In the genomic region with DNA sequence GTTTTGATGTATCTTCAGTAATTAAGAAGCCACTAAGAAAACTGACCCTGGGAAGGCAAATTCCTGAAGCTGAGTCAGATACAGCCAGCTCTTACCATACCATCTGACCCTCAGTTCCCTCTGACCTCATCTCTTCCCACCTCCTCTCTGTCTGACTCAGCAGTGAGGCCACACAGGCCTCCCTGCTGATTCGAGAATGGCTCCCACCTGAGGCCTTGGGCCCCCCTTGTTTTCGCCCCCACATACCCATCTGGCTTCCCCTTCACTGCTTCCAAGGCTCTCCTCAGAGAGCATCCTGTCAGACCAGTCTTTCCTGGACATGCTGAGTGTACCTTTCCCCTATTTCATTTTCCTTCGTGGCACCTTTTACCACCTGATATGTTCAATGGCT, we compare ENCODE assay signal across 1 cellular context.
TF ChIP-seq lines count a peak whose summit lies in the region.

No MANE protein-coding gene starts in this region.

TF ChIP-seq in K562, 482 proteins besides CTCF, POLR2A, EP300 and RAD21 (continued from another document and continues in another):
- TF ChIP-seq, protein P1, sequence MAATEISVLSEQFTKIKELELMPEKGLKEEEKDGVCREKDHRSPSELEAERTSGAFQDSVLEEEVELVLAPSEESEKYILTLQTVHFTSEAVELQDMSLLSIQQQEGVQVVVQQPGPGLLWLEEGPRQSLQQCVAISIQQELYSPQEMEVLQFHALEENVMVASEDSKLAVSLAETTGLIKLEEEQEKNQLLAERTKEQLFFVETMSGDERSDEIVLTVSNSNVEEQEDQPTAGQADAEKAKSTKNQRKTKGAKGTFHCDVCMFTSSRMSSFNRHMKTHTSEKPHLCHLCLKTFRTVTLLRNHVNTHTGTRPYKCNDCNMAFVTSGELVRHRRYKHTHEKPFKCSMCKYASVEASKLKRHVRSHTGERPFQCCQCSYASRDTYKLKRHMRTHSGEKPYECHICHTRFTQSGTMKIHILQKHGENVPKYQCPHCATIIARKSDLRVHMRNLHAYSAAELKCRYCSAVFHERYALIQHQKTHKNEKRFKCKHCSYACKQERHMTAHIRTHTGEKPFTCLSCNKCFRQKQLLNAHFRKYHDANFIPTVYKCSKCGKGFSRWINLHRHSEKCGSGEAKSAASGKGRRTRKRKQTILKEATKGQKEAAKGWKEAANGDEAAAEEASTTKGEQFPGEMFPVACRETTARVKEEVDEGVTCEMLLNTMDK (IDR thresholded peaks at IDR 0.05; ENCODE audit: borderline replicate concordance, insufficient read depth, low read depth, low read length, poor library complexity, severe bottlenecking) = no peak
- TF ChIP-seq ZNF583 (CRISPR knock-in tag; IDR thresholded peaks at IDR 0.05) = no peak
- TF ChIP-seq TEAD1 (CRISPR knock-in tag; IDR thresholded peaks at IDR 0.05) = 0 out of 4 replicates have a peak, but pooled peaks of 1 of the 2 experiments have one; percentile 42
- TF ChIP-seq, protein P2, sequence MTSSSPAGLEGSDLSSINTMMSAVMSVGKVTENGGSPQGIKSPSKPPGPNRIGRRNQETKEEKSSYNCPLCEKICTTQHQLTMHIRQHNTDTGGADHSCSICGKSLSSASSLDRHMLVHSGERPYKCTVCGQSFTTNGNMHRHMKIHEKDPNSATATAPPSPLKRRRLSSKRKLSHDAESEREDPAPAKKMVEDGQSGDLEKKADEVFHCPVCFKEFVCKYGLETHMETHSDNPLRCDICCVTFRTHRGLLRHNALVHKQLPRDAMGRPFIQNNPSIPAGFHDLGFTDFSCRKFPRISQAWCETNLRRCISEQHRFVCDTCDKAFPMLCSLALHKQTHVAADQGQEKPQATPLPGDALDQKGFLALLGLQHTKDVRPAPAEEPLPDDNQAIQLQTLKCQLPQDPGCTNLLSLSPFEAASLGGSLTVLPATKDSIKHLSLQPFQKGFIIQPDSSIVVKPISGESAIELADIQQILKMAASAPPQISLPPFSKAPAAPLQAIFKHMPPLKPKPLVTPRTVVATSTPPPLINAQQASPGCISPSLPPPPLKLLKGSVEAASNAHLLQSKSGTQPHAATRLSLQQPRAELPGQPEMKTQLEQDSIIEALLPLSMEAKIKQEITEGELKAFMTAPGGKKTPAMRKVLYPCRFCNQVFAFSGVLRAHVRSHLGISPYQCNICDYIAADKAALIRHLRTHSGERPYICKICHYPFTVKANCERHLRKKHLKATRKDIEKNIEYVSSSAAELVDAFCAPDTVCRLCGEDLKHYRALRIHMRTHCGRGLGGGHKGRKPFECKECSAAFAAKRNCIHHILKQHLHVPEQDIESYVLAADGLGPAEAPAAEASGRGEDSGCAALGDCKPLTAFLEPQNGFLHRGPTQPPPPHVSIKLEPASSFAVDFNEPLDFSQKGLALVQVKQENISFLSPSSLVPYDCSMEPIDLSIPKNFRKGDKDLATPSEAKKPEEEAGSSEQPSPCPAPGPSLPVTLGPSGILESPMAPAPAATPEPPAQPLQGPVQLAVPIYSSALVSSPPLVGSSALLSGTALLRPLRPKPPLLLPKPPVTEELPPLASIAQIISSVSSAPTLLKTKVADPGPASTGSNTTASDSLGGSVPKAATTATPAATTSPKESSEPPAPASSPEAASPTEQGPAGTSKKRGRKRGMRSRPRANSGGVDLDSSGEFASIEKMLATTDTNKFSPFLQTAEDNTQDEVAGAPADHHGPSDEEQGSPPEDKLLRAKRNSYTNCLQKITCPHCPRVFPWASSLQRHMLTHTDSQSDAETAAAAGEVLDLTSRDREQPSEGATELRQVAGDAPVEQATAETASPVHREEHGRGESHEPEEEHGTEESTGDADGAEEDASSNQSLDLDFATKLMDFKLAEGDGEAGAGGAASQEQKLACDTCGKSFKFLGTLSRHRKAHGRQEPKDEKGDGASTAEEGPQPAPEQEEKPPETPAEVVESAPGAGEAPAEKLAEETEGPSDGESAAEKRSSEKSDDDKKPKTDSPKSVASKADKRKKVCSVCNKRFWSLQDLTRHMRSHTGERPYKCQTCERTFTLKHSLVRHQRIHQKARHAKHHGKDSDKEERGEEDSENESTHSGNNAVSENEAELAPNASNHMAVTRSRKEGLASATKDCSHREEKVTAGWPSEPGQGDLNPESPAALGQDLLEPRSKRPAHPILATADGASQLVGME (CRISPR knock-in tag; IDR thresholded peaks at IDR 0.05) = no peak
- TF ChIP-seq SREBF2 (CRISPR knock-in tag; IDR thresholded peaks at IDR 0.05) = no peak
- TF ChIP-seq NFATC3 (IDR thresholded peaks at IDR 0.05) = no peak
- TF ChIP-seq, protein P3, sequence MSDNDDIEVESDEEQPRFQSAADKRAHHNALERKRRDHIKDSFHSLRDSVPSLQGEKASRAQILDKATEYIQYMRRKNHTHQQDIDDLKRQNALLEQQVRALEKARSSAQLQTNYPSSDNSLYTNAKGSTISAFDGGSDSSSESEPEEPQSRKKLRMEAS (CRISPR knock-in tag; IDR thresholded peaks at IDR 0.05) = no peak
- no peak for TF ChIP-seq ZC3H11A (IDR thresholded peaks at IDR 0.05; ENCODE audit: low read depth, low read length)
- no peak for TF ChIP-seq TSC22D4 (tag; IDR thresholded peaks at IDR 0.05)
- no peak for TF ChIP-seq RBM15 (IDR thresholded peaks at IDR 0.05; ENCODE audit: insufficient read depth, low read length)
- TF ChIP-seq HINFP (tag; conservative IDR thresholded peaks at IDR 0.05; ENCODE audit: low read depth) = no peak
- TF ChIP-seq PKNOX1 (IDR thresholded peaks at IDR 0.05) = no peak
- TF ChIP-seq CREB3 (tag; conservative IDR thresholded peaks at IDR 0.05; ENCODE audit: low read depth) = no peak
- TF ChIP-seq ZBTB2 (IDR thresholded peaks at IDR 0.05) = no peak
- TF ChIP-seq MEIS2 (IDR thresholded peaks at IDR 0.05; ENCODE audit: partially characterized antibody) = no peak
- peak; percentile 8; the same call in 1 of the 2 replicates for TF ChIP-seq USF2 (CRISPR knock-in tag; IDR thresholded peaks at IDR 0.05)
- no peak for TF ChIP-seq ZNF184 (CRISPR knock-in tag; IDR thresholded peaks at IDR 0.05)
- no peak for TF ChIP-seq ZFP91 (CRISPR knock-in tag; IDR thresholded peaks at IDR 0.05)
- TF ChIP-seq MEF2D (tag; conservative IDR thresholded peaks at IDR 0.05; ENCODE audit: low read depth) = peak; percentile 63; the same call in 1 of the 2 replicates
- no peak for TF ChIP-seq PYGO2 (tag; IDR thresholded peaks at IDR 0.05)
- TF ChIP-seq, protein P4, sequence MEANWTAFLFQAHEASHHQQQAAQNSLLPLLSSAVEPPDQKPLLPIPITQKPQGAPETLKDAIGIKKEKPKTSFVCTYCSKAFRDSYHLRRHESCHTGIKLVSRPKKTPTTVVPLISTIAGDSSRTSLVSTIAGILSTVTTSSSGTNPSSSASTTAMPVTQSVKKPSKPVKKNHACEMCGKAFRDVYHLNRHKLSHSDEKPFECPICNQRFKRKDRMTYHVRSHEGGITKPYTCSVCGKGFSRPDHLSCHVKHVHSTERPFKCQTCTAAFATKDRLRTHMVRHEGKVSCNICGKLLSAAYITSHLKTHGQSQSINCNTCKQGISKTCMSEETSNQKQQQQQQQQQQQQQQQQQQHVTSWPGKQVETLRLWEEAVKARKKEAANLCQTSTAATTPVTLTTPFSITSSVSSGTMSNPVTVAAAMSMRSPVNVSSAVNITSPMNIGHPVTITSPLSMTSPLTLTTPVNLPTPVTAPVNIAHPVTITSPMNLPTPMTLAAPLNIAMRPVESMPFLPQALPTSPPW (CRISPR knock-in tag; IDR thresholded peaks at IDR 0.05) = peak; percentile 63
- TF ChIP-seq GABPB1 (CRISPR knock-in tag; IDR thresholded peaks at IDR 0.05) = no peak
- TF ChIP-seq, protein P5, sequence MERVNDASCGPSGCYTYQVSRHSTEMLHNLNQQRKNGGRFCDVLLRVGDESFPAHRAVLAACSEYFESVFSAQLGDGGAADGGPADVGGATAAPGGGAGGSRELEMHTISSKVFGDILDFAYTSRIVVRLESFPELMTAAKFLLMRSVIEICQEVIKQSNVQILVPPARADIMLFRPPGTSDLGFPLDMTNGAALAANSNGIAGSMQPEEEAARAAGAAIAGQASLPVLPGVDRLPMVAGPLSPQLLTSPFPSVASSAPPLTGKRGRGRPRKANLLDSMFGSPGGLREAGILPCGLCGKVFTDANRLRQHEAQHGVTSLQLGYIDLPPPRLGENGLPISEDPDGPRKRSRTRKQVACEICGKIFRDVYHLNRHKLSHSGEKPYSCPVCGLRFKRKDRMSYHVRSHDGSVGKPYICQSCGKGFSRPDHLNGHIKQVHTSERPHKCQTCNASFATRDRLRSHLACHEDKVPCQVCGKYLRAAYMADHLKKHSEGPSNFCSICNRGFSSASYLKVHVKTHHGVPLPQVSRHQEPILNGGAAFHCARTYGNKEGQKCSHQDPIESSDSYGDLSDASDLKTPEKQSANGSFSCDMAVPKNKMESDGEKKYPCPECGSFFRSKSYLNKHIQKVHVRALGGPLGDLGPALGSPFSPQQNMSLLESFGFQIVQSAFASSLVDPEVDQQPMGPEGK (CRISPR knock-in tag; IDR thresholded peaks at IDR 0.05; ENCODE audit: borderline replicate concordance) = no peak
- TF ChIP-seq NFE2 (IDR thresholded peaks at IDR 0.05; ENCODE audit: low read depth) = peak; percentile 51
- 0 out of 2 replicates have a peak, but pooled peaks have one; percentile 19 for TF ChIP-seq CTBP1 (IDR thresholded peaks at IDR 0.05; ENCODE audit: borderline replicate concordance)
- no peak for TF ChIP-seq ZBTB8A (IDR thresholded peaks at IDR 0.05; ENCODE audit: partially characterized antibody)
- TF ChIP-seq TAF15 (IDR thresholded peaks at IDR 0.05; ENCODE audit: low read depth, low read length) = no peak
- TF ChIP-seq, protein P6, sequence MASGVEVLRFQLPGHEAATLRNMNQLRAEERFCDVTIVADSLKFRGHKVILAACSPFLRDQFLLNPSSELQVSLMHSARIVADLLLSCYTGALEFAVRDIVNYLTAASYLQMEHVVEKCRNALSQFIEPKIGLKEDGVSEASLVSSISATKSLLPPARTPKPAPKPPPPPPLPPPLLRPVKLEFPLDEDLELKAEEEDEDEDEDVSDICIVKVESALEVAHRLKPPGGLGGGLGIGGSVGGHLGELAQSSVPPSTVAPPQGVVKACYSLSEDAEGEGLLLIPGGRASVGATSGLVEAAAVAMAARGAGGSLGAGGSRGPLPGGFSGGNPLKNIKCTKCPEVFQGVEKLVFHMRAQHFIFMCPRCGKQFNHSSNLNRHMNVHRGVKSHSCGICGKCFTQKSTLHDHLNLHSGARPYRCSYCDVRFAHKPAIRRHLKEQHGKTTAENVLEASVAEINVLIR (CRISPR knock-in tag; IDR thresholded peaks at IDR 0.05) = no peak
- no peak for TF ChIP-seq PHB (CRISPR knock-in tag; IDR thresholded peaks at IDR 0.05)
- TF ChIP-seq ELF2 (CRISPR knock-in tag; IDR thresholded peaks at IDR 0.05) = no peak
- no peak for TF ChIP-seq BCOR (IDR thresholded peaks at IDR 0.05)
